Comparison of ENCODE assay signal across 28 cellular contexts in the genomic region with DNA sequence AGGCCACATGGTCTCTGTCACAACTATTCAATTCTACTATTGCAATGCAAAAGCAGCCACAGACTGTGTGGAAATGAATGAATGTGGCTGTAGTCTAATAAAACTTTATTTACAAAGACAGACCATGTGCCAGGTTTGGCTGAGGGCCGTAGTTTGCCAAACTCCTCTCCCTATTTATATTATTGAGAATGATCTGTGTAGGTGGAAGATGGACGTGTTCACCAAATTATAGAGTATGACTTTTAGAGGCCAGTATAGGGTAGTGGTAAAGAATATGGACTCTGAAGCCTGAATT.
"Had no signal": no experiment of that assay in that cellular context is flagged by ENCODE, and none has a peak within 500 bp of the region (broad histone marks: within the 10 kb centered on the region; RNA-seq: fewer than 3 reads in every experiment).

No MANE protein-coding gene starts in this region.

- H3K4me2 ChIP-seq: hepatocyte had no signal

- DNase-seq: colonic mucosa; cortex of kidney; dermis blood vessel endothelial cell; dorsolateral prefrontal cortex; effector CD4-positive, alpha-beta T cell; effector CD8-positive, alpha-beta T cell; effector memory CD4-positive, alpha-beta T cell; effector memory CD8-positive, alpha-beta T cell; endodermal cell; esophagus squamous epithelium; foreskin fibroblast; foreskin keratinocyte; foreskin melanocyte; gastrocnemius medialis; glutamatergic neuron; head of caudate nucleus; heart left ventricle; heart right ventricle had no signal

- H3K9me3 ChIP-seq: colonic mucosa, esophagus muscularis mucosa, esophagus squamous epithelium, gastrocnemius medialis, gastroesophageal sphincter, heart left ventricle, heart right ventricle had no signal

- H3K79me2 ChIP-seq: hepatocyte had no signal

- H3K9me3 Mint-ChIP-seq: dendritic cell treated with granulocyte-macrophage colony-stimulating factor and Interleukin-4, amounts not matched to agents 40 ng/mL and 50 ng/mL, for 4 days; effector memory CD8-positive, alpha-beta T cell; endodermal cell had no signal

- H2AFZ ChIP-seq: hepatocyte had no signal

- H3K4me1 ChIP-seq: colonic mucosa, esophagus muscularis mucosa, foreskin keratinocyte, gastroesophageal sphincter had no signal

- H3K27ac Mint-ChIP-seq: dendritic cell treated with granulocyte-macrophage colony-stimulating factor and Interleukin-4, amounts not matched to agents 40 ng/mL and 50 ng/mL, for 4 days; effector memory CD8-positive, alpha-beta T cell; endodermal cell had no signal

- H3K4me3 Mint-ChIP-seq: dendritic cell treated with granulocyte-macrophage colony-stimulating factor and Interleukin-4, amounts not matched to agents 40 ng/mL and 50 ng/mL, for 4 days; effector memory CD8-positive, alpha-beta T cell; endodermal cell had no signal

- H3K27ac ChIP-seq: colonic mucosa, coronary artery, dorsolateral prefrontal cortex, epithelial cell of prostate, esophagus muscularis mucosa, esophagus squamous epithelium, foreskin keratinocyte, gastrocnemius medialis, gastroesophageal sphincter, heart left ventricle, heart right ventricle, hepatocyte had no signal

- H3K36me3 ChIP-seq: colonic mucosa, esophagus muscularis mucosa, esophagus squamous epithelium, gastrocnemius medialis, gastroesophageal sphincter, heart left ventricle, heart right ventricle had no signal

- FAIRE-seq: endometrium, endothelial cell of umbilical vein, frontal cortex had no signal

- ATAC-seq: effector memory CD8-positive, alpha-beta T cell; esophagus mucosa; foreskin keratinocyte; gastrocnemius medialis; gastroesophageal sphincter; heart left ventricle; heart right ventricle had no signal

- H3K27me3 ChIP-seq: colonic mucosa, dorsolateral prefrontal cortex, esophagus muscularis mucosa, esophagus squamous epithelium, gastrocnemius medialis, gastroesophageal sphincter, heart left ventricle, hepatocyte had no signal

- H3K4me3 ChIP-seq: colonic mucosa, coronary artery, dorsolateral prefrontal cortex, esophagus muscularis mucosa, esophagus squamous epithelium, gastrocnemius medialis, gastroesophageal sphincter, heart left ventricle, heart right ventricle, hepatocyte had no signal
